8 cellular contexts compared by ENCODE assay signal in genomic region chr22:44668190-44668885, GRCh38. TPM values are rescaled to one million over a fixed set of nuclear protein-coding genes. Genes with fewer than 3 reads are reported as not detected.
A peak's percentile ranks its signal among the peaks of the same experiment; 100 is the strongest.
DNase-seq lines count a peak whose midpoint lies in the region; ATAC-seq and TF ChIP-seq lines count a peak whose summit lies in the region.

No MANE protein-coding gene starts in this region.

- peaks cover 28% of the 10 kb centered on the region for H3K4me1 Mint-ChIP-seq in activated B cell treated with CpG ODN at 0.5 μM for 24 hours
- peaks cover 67 to 87% of the 10 kb centered on the region in 2 donors for H3K4me1 Mint-ChIP-seq in natural killer cell

- peak overlapping the region; percentile 89 for H3K27ac ChIP-seq in effector memory CD4-positive, alpha-beta T cell (ENCODE audit: insufficient read depth, low read length, poor library complexity, severe bottlenecking)

- peaks cover 15% of the 10 kb centered on the region for H3K27me3 Mint-ChIP-seq in activated B cell treated with CpG ODN at 0.5 μM for 24 hours
- H3K27me3 Mint-ChIP-seq in natural killer cell (ENCODE audit: low read depth in 2 of 2) = no peaks in the 10 kb centered on the region

- intact Hi-C loops in activated B cell treated with CpG ODN at 0.5 μM for 24 hours (cut with micrococcal nuclease) = no loop called here
- intact Hi-C loops in natural killer cell (cut with micrococcal nuclease) = loop anchor here (5.0 kb wide), 1 partner anchor 36 kb away; no protein-coding TSS in a partner anchor

- H3K4me3 Mint-ChIP-seq in activated B cell treated with CpG ODN at 0.5 μM for 24 hours (peak overlapping the region; percentile 66), natural killer cell (peak overlapping the region; percentile 67)

- ATAC-seq in activated B cell treated with CpG ODN at 0.5 μM for 24 hours (ENCODE audit: low read depth) = peak; percentile 77
- ATAC-seq in natural killer cell = peak; percentile 42 to 63 (median 42)
- no peak for ATAC-seq in GM18909 (IDR thresholded peaks at IDR 0.05; ENCODE audit: poor library complexity, unreplicated experiment)

- H3K36me3 Mint-ChIP-seq in activated B cell treated with CpG ODN at 0.5 μM for 24 hours (ENCODE audit: low read depth) = no peaks in the 10 kb centered on the region
- no peaks in the 10 kb centered on the region for H3K36me3 Mint-ChIP-seq in natural killer cell

- no peaks in the 10 kb centered on the region for H3K36me3 ChIP-seq in effector memory CD4-positive, alpha-beta T cell (ENCODE audit: control insufficient read depth, insufficient read depth, low read length)

- H3K9me3 Mint-ChIP-seq in activated B cell treated with CpG ODN at 0.5 μM for 24 hours (no peaks in the 10 kb centered on the region), natural killer cell (no peaks in the 10 kb centered on the region)

- peak; percentile 52 for DNase-seq in GM13977 (ENCODE audit: low spot score)
- DNase-seq in activated B cell treated with CpG ODN at 0.5 μM for 24 hours = peak; percentile 51
- DNase-seq in effector memory CD4-positive, alpha-beta T cell = peak; percentile 52 to 60 (median 54)
- peak; percentile 59 for DNase-seq in natural killer cell
- DNase-seq in Kasumi-1 (lab: John Stamatoyannopoulos, UW) = no peak
- DNase-seq in ACHN = no peak
- no peak for DNase-seq in NOMO-1 (lab: John Stamatoyannopoulos, UW; ENCODE audit: unreplicated experiment in 2 of 2)

- H3K27ac Mint-ChIP-seq in activated B cell treated with CpG ODN at 0.5 μM for 24 hours (no peak overlapping the region), natural killer cell (peak overlapping the region; percentile 81 to 90)

- no peaks in the 10 kb centered on the region for H3K27me3 ChIP-seq in effector memory CD4-positive, alpha-beta T cell (replicated peaks; ENCODE audit: control insufficient read depth, insufficient read depth, low read length, poor library complexity, severe bottlenecking)

- peaks cover 42% of the 10 kb centered on the region for H3K4me1 ChIP-seq in effector memory CD4-positive, alpha-beta T cell (ENCODE audit: control insufficient read depth, insufficient read depth, low read length, poor library complexity, severe bottlenecking)

- CTCF ChIA-PET in activated B cell treated with CpG ODN at 0.5 μM for 24 hours (lab: Charles Lee) = no interaction called here

- in situ Hi-C loops in GM13977 (cut with MboI; ENCODE audit: low pct_unique_long_range_greater_than_20kb, low sequenced_read_pairs, unreplicated experiment) (no loop called here), ACHN (cut with HindIII; ENCODE audit: low pct_ligation_motif_present, low pct_unique_long_range_greater_than_20kb, low sequenced_read_pairs) (no loop called here)

- no peaks in the 10 kb centered on the region for H3K9me3 ChIP-seq in effector memory CD4-positive, alpha-beta T cell (ENCODE audit: control insufficient read depth, low read length)

- TF ChIP-seq CTCF in GM13977 (IDR thresholded peaks at IDR 0.05; ENCODE audit: extremely low read depth, insufficient read depth, missing control alignments) (no peak), activated B cell treated with CpG ODN at 0.5 μM for 24 hours (IDR thresholded peaks at IDR 0.05) (no peak), natural killer cell (IDR thresholded peaks at IDR 0.05) (no peak)

- POLR2A ChIA-PET in activated B cell treated with CpG ODN at 0.5 μM for 24 hours (lab: Charles Lee) = interaction anchor here (0.5 kb wide), 1 partner anchor 16 kb away, joined by 3 read pairs; no protein-coding TSS in a partner anchor

- H3K4me3 ChIP-seq in effector memory CD4-positive, alpha-beta T cell (ENCODE audit: insufficient read depth, low read depth, low read length, poor library complexity, severe bottlenecking) = peak overlapping the region; percentile 46

RNA-seq across cellular contexts. Expression of gene PRR5, which starts 33.7 kb away (rescaled TPM):
- total RNA-seq in activated B cell treated with CpG ODN at 0.5 μM for 24 hours (15.5 and 18.0 TPM in 2 replicates), natural killer cell (100 to 1,000 TPM in 1 of 3 donors, 10 to 100 TPM in 2; 92.6 to 133 (median 93.4) TPM)

Comparison
In these comparisons a context has a peak if more than half of its experiments do, and no peak if none do; other contexts are left out.
1. DNase-seq: peak in GM13977 (single experiment), activated B cell treated with CpG ODN at 0.5 μM for 24 hours (single experiment), effector memory CD4-positive, alpha-beta T cell (3 of 3) and natural killer cell (single experiment); none in Kasumi-1 (0 of 2), ACHN (single experiment) and NOMO-1 (0 of 2).